9 cellular contexts compared by ENCODE assay signal in the genomic region with DNA sequence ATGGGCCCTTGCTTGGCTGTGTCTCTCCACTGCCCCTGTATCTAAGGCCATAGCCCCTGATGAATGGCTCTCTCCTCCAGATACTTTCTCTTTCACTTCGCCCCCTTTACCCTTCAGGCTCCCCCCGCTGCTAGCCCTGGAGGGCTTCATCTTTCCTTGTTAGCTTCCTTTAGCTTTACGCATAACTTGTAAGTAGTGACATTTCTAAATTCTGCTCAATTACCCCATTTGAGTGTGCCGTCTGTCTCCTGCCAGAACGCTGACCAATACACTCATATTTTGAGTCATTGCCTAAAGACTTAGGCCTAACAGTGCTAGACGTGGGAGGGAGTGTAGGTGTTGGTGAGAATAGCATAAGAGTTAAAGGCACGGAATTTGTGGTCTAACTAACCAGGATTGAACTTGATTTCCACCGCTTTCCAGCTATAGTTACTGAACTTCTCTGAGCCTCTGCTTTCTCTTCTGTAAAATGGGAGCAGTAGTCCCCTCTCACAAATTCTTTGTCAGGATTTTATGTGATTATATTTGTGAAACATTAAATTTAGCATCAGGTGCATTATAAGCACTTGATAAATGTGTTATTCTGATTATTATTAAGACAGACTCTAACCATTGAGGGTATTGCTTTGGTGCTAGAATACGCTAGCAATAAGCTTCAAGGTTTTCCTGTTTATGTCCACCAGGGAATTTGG.
DNase-seq lines count a peak whose midpoint lies in the region; ATAC-seq, FAIRE-seq and TF ChIP-seq lines count a peak whose summit lies in the region.
"Had no signal": no experiment of that assay in that cellular context is flagged by ENCODE, and none has a peak within 500 bp of the region (broad histone marks: within the 10 kb centered on the region; RNA-seq: fewer than 3 reads in every experiment).

No MANE protein-coding gene starts in this region.

- POLR2A ChIA-PET in HEK293 (lab: Yijun Ruan, JAX), result no interaction called here

- CTCF ChIA-PET in HEK293 (lab: Yijun Ruan, JAX), result no interaction called here

- no peak for ATAC-seq in right lobe of liver
- ATAC-seq: foreskin keratinocyte had no signal

- intact Hi-C loops in right lobe of liver (cut with DNase I), result no loop called here

- H3K9me3 ChIP-seq in HEK293 (ENCODE audit: control insufficient read depth, insufficient read depth, low read depth, low read length) (no peaks in the 10 kb centered on the region), right lobe of liver (no peaks in the 10 kb centered on the region), thymus (ENCODE audit: control insufficient read depth) (peaks cover 1% of the 10 kb centered on the region)

- in situ Hi-C loops in GM13977 (cut with MboI; ENCODE audit: low pct_unique_long_range_greater_than_20kb, low sequenced_read_pairs, unreplicated experiment), result no loop called here

- H3K4me3 ChIP-seq in HEK293 (ENCODE audit: low read depth, low read length) (no peak overlapping the region), right lobe of liver (no peak overlapping the region), thymus (ENCODE audit: low read length) (no peak overlapping the region)

- no peaks in the 10 kb centered on the region for H3K4me1 ChIP-seq in HEK293 (ENCODE audit: control insufficient read depth, insufficient read depth, low read length)
- H3K4me1 ChIP-seq in right lobe of liver, result peaks cover 0 to 32% (median 11%) of the 10 kb centered on the region in 4 donors
- no peaks in the 10 kb centered on the region for H3K4me1 ChIP-seq in thymus (ENCODE audit: control insufficient read depth, insufficient read depth, low read length)
- H3K4me1 ChIP-seq: foreskin keratinocyte had no signal

- H3K27ac ChIP-seq in HEK293 (ENCODE audit: extremely low read depth, low read depth, low read length), result no peak overlapping the region
- H3K27ac ChIP-seq in right lobe of liver, result peak overlapping the region in 2 of 3 donors; percentile 47 to 74
- peak overlapping the region; percentile 54 for H3K27ac ChIP-seq in thymus (ENCODE audit: low read depth)
- H3K27ac ChIP-seq: foreskin keratinocyte had no signal

- no peak for FAIRE-seq in H54 (lab: Jason Lieb, UNC)

- H3K36me3 ChIP-seq in HEK293 (ENCODE audit: control insufficient read depth in 2 of 2, insufficient read depth in 1 of 2, low read length in 2 of 2) (no peaks in the 10 kb centered on the region), right lobe of liver (no peaks in the 10 kb centered on the region), thymus (ENCODE audit: control insufficient read depth, insufficient read depth) (no peaks in the 10 kb centered on the region)

- TF ChIP-seq CTCF in GM13977 (IDR thresholded peaks at IDR 0.05; ENCODE audit: extremely low read depth, insufficient read depth, missing control alignments), result no peak
- no peak for TF ChIP-seq CTCF in HEK293 (tag by site-specific recombination; IDR thresholded peaks at IDR 0.05)
- TF ChIP-seq CTCF in right lobe of liver (IDR thresholded peaks at IDR 0.05), result no peak

- WGBS in right lobe of liver (ENCODE audit: insufficient coverage, low coverage, low lambda C conversion rate, missing lambda C conversion rate), result 80% methylated on average over 9 of the region's 9 CpGs
- WGBS in thymus, result 95% methylated on average over 9 of the region's 9 CpGs

- no peaks in the 10 kb centered on the region for H3K27me3 ChIP-seq in right lobe of liver
- H3K27me3 ChIP-seq in thymus (ENCODE audit: control insufficient read depth, insufficient read depth), result no peaks in the 10 kb centered on the region
- H3K27me3 ChIP-seq: foreskin keratinocyte had no signal

- DNase-seq in GM13977 (ENCODE audit: low spot score) (peak; percentile 70), right lobe of liver (peak in 1 of 3 donors; percentile 26), NK-92 (lab: John Stamatoyannopoulos, UW; ENCODE audit: unreplicated experiment) (no peak), cortex of kidney (lab: John Stamatoyannopoulos, UW) (no peak), H54 (ENCODE audit: insufficient read length, low spot score) (no peak)
- DNase-seq in activated CD4-positive, alpha-beta T cell treated with anti-CD3 and anti-CD28 coated beads for 48 hours, result peak; percentile 67

- TF ChIP-seq POLR2A in right lobe of liver (IDR thresholded peaks at IDR 0.05), result no peak
- TF ChIP-seq POLR2A in H54 (IDR thresholded peaks at IDR 0.05; ENCODE audit: low read depth, low read length), result no peak

TF ChIP-seq in HEK293, 187 proteins besides CTCF, POLR2A, EP300 and RAD21:
- peak; percentile 60 for TF ChIP-seq ZFHX2 (tag by site-specific recombination; conservative IDR thresholded peaks at IDR 0.05)
- peak; percentile 35; the same call in 1 of the 2 replicates for TF ChIP-seq EGR2 (tag by site-specific recombination; IDR thresholded peaks at IDR 0.05; ENCODE audit: low read depth)
- TF ChIP-seq, protein P1, sequence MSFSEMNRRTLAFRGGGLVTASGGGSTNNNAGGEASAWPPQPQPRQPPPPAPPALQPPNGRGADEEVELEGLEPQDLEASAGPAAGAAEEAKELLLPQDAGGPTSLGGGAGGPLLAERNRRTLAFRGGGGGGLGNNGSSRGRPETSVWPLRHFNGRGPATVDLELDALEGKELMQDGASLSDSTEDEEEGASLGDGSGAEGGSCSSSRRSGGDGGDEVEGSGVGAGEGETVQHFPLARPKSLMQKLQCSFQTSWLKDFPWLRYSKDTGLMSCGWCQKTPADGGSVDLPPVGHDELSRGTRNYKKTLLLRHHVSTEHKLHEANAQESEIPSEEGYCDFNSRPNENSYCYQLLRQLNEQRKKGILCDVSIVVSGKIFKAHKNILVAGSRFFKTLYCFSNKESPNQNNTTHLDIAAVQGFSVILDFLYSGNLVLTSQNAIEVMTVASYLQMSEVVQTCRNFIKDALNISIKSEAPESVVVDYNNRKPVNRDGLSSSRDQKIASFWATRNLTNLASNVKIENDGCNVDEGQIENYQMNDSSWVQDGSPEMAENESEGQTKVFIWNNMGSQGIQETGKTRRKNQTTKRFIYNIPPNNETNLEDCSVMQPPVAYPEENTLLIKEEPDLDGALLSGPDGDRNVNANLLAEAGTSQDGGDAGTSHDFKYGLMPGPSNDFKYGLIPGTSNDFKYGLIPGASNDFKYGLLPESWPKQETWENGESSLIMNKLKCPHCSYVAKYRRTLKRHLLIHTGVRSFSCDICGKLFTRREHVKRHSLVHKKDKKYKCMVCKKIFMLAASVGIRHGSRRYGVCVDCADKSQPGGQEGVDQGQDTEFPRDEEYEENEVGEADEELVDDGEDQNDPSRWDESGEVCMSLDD (tag by site-specific recombination; IDR thresholded peaks at IDR 0.05), result no peak

Comparison
In these comparisons a context has a peak if more than half of its experiments do, and no peak if none do; other contexts are left out.
1. DNase-seq: peak in GM13977 (single experiment) and activated CD4-positive, alpha-beta T cell treated with anti-CD3 and anti-CD28 coated beads for 48 hours (single experiment); none in NK-92 (single experiment), cortex of kidney (single experiment) and H54 (single experiment).